Comparison of ENCODE assay signal across 23 cellular contexts in genomic region chr7:105653441-105654005, GRCh38.
DNase-seq lines count a peak whose midpoint lies in the region; ATAC-seq and TF ChIP-seq lines count a peak whose summit lies in the region.
"Had no signal": no experiment of that assay in that cellular context is flagged by ENCODE, and none has a peak within 500 bp of the region (broad histone marks: within the 10 kb centered on the region; RNA-seq: fewer than 3 reads in every experiment).

No MANE protein-coding gene starts in this region.

- H3K9me3 Mint-ChIP-seq in effector memory CD8-positive, alpha-beta T cell = no peaks in the 10 kb centered on the region
- H3K9me3 Mint-ChIP-seq in naive thymus-derived CD8-positive, alpha-beta T cell = no peaks in the 10 kb centered on the region
- no peaks in the 10 kb centered on the region for H3K9me3 Mint-ChIP-seq in progenitor cell of endocrine pancreas (ENCODE audit: low read depth)
- H3K9me3 Mint-ChIP-seq: activated naive CD4-positive, alpha-beta T cell treated with anti-CD3 and anti-CD28 coated beads, Interleukin-2, amount 50 U/mL, for 24 hours; activated T-cell treated with anti-CD3 and anti-CD28 coated beads, Interleukin-2, amount 50 U/mL, for 72 hours; type B pancreatic cell had no signal

- H3K4me1 ChIP-seq in prostate gland (replicated peaks) = peaks cover 7% of the 10 kb centered on the region
- H3K4me1 ChIP-seq: foreskin keratinocyte had no signal

- DNase-seq in HuH-7 (ENCODE audit: low spot score) (peak; percentile 59), progenitor cell of endocrine pancreas (ENCODE audit: low spot score, unreplicated experiment) (no peak), prostate gland (ENCODE audit: low spot score) (no peak), germinal center (ENCODE audit: low spot score) (no peak)
- no peak for DNase-seq in effector memory CD8-positive, alpha-beta T cell
- peak in 1 of 10 donors; percentile 23 for DNase-seq in naive thymus-derived CD8-positive, alpha-beta T cell
- DNase-seq: activated T-cell treated with anti-CD3 and anti-CD28 coated beads, Interleukin-2, amount 50 U/mL, for 72 hours; cerebellar nuclear complex; erythroblast; foreskin keratinocyte; hypothalamus; islet precursor cell; NCI-H146; NCI-H748 treated with DMSO at 0.1 percent for 48 hours; right cardiac atrium; stimulated activated CD8-positive, alpha-beta memory T cell treated with anti-CD3 and anti-CD28 coated beads, Interleukin-4, amount 100 ng/mL, for 48 hours; T1000 had no signal

- no peaks in the 10 kb centered on the region for H3K9me3 ChIP-seq in prostate gland
- H3K9me3 ChIP-seq: ascending aorta had no signal

- H3K27ac Mint-ChIP-seq in effector memory CD8-positive, alpha-beta T cell = peak overlapping the region; percentile 7 to 8
- H3K27ac Mint-ChIP-seq in naive thymus-derived CD8-positive, alpha-beta T cell = peak overlapping the region in 6 of 10 donors; percentile 6 to 75 (median 60)
- H3K27ac Mint-ChIP-seq in progenitor cell of endocrine pancreas = no peak overlapping the region
- H3K27ac Mint-ChIP-seq: activated naive CD4-positive, alpha-beta T cell treated with anti-CD3 and anti-CD28 coated beads, Interleukin-2, amount 50 U/mL, for 24 hours; activated T-cell treated with anti-CD3 and anti-CD28 coated beads, Interleukin-2, amount 50 U/mL, for 72 hours; type B pancreatic cell had no signal

- H3K4me3 Mint-ChIP-seq in effector memory CD8-positive, alpha-beta T cell = no peak overlapping the region
- H3K4me3 Mint-ChIP-seq in naive thymus-derived CD8-positive, alpha-beta T cell = no peak overlapping the region
- H3K4me3 Mint-ChIP-seq in progenitor cell of endocrine pancreas (ENCODE audit: low read depth) = no peak overlapping the region
- H3K4me3 Mint-ChIP-seq: activated naive CD4-positive, alpha-beta T cell treated with anti-CD3 and anti-CD28 coated beads, Interleukin-2, amount 50 U/mL, for 24 hours; activated T-cell treated with anti-CD3 and anti-CD28 coated beads, Interleukin-2, amount 50 U/mL, for 72 hours; type B pancreatic cell had no signal

- H3K27ac ChIP-seq in C4-2B (peak overlapping the region; percentile 15), prostate gland (no peak overlapping the region)
- H3K27ac ChIP-seq: ascending aorta, foreskin keratinocyte, KMS-11 had no signal

- 81% methylated on average over 6 of the region's 6 CpGs for WGBS in prostate gland

- intact Hi-C loops in prostate gland (cut with DNase I) = loop anchor here (2.0 to 10.0 kb wide), 4 partner anchors 101 to 389 kb away; partner anchors contain the start of gene ATXN7L1

- H3K27me3 ChIP-seq in prostate gland (replicated peaks; ENCODE audit: insufficient read depth) = no peaks in the 10 kb centered on the region
- H3K27me3 ChIP-seq: ascending aorta, foreskin keratinocyte had no signal

- H3K36me3 ChIP-seq in prostate gland = no peaks in the 10 kb centered on the region
- H3K36me3 ChIP-seq: ascending aorta had no signal

- ATAC-seq in effector memory CD8-positive, alpha-beta T cell (replicated peaks) = no peak
- ATAC-seq in naive thymus-derived CD8-positive, alpha-beta T cell = no peak
- ATAC-seq in GM21529 (IDR thresholded peaks at IDR 0.05; ENCODE audit: unreplicated experiment) = no peak
- ATAC-seq: activated T-cell treated with anti-CD3 and anti-CD28 coated beads, Interleukin-2, amount 50 U/mL, for 72 hours; foreskin keratinocyte; right cardiac atrium had no signal

- H3K36me3 Mint-ChIP-seq in effector memory CD8-positive, alpha-beta T cell (ENCODE audit: insufficient read depth) = peaks cover 14% of the 10 kb centered on the region
- peaks cover 0 to 42% (median 8%) of the 10 kb centered on the region in 3 donors for H3K36me3 Mint-ChIP-seq in naive thymus-derived CD8-positive, alpha-beta T cell
- peaks cover 4% of the 10 kb centered on the region for H3K36me3 Mint-ChIP-seq in progenitor cell of endocrine pancreas (ENCODE audit: insufficient read depth)

- TF ChIP-seq CTCF in C4-2B (conservative IDR thresholded peaks at IDR 0.05) (no peak), progenitor cell of endocrine pancreas (IDR thresholded peaks at IDR 0.05; ENCODE audit: unreplicated experiment) (no peak), prostate gland (IDR thresholded peaks at IDR 0.05) (no peak)

- peaks cover 9 to 13% of the 10 kb centered on the region in 2 donors for H3K4me1 Mint-ChIP-seq in effector memory CD8-positive, alpha-beta T cell (ENCODE audit: low read depth in 2 of 2)
- peaks cover 0 to 35% (median 10%) of the 10 kb centered on the region in 4 donors for H3K4me1 Mint-ChIP-seq in naive thymus-derived CD8-positive, alpha-beta T cell
- peaks cover 19% of the 10 kb centered on the region for H3K4me1 Mint-ChIP-seq in progenitor cell of endocrine pancreas (ENCODE audit: low read depth)

- POLR2A ChIA-PET in naive thymus-derived CD8-positive, alpha-beta T cell (lab: Charles Lee) = interaction anchor here (1.1 kb wide), 1 partner anchor 10 kb away, joined by 3 read pairs; no protein-coding TSS in a partner anchor

- H3K4me3 ChIP-seq in prostate gland = no peak overlapping the region
- H3K4me3 ChIP-seq: ascending aorta had no signal

- TF ChIP-seq POLR2A in prostate gland (IDR thresholded peaks at IDR 0.05) = no peak

- no peaks in the 10 kb centered on the region for H3K27me3 Mint-ChIP-seq in effector memory CD8-positive, alpha-beta T cell
- no peaks in the 10 kb centered on the region for H3K27me3 Mint-ChIP-seq in naive thymus-derived CD8-positive, alpha-beta T cell
- H3K27me3 Mint-ChIP-seq in progenitor cell of endocrine pancreas = peaks cover 8% of the 10 kb centered on the region
- H3K27me3 Mint-ChIP-seq: activated naive CD4-positive, alpha-beta T cell treated with anti-CD3 and anti-CD28 coated beads, Interleukin-2, amount 50 U/mL, for 24 hours; type B pancreatic cell had no signal
